ENCODE assay signal across 28 cellular contexts in genomic region chr1:233981042-233981670, GRCh38.
DNase-seq lines count a peak whose midpoint lies in the region; ATAC-seq, FAIRE-seq and TF ChIP-seq lines count a peak whose summit lies in the region.
"Had no signal": no experiment of that assay in that cellular context is flagged by ENCODE, and none has a peak within 500 bp of the region (broad histone marks: within the 10 kb centered on the region; RNA-seq: fewer than 3 reads in every experiment).

No MANE protein-coding gene starts in this region.

- H2AK5ac ChIP-seq in trophoblast cell (ENCODE audit: low read length): no peak overlapping the region

- 15% methylated on average over 10 of the region's 10 CpGs for WGBS in K562 (ENCODE audit: insufficient coverage, low coverage, missing lambda C conversion rate)
- 100% methylated on average over 1 of the region's 10 CpGs for WGBS in trophoblast cell (ENCODE audit: extremely low coverage, insufficient coverage, insufficient read length)

- H3K36me3 ChIP-seq in K562 (ENCODE audit: control insufficient read depth, insufficient read depth, low read length): no peaks in the 10 kb centered on the region
- no peaks in the 10 kb centered on the region for H3K36me3 ChIP-seq in trophoblast cell (ENCODE audit: control insufficient read depth in 1 of 2, insufficient read depth in 2 of 2, low read length in 2 of 2)
- H3K36me3 ChIP-seq in kidney (ENCODE audit: control insufficient read depth in 1 of 2, insufficient read depth in 2 of 2, low read length in 2 of 2): no peaks in the 10 kb centered on the region
- H3K36me3 ChIP-seq: BLaER1 treated with 17β-estradiol and CSF1 and Interleukin-3, amounts not matched to agents 10 nM and 100 nM had no signal

- H3K4ac ChIP-seq in trophoblast cell (ENCODE audit: low read depth, low read length): no peak overlapping the region

- H3K4me3 Mint-ChIP-seq in glutamatergic neuron (ENCODE audit: unreplicated experiment): no peak overlapping the region
- H3K4me3 Mint-ChIP-seq: B cell; CD4-positive, alpha-beta T cell; CD8-positive, alpha-beta T cell had no signal

- H2BK120ac ChIP-seq in trophoblast cell (ENCODE audit: insufficient read depth, low read length, poor library complexity): no peak overlapping the region

- H3K4me3 ChIP-seq in NB4 (ENCODE audit: low read depth, low read length) (no peak overlapping the region), K562 (no peak overlapping the region), trophoblast cell (ENCODE audit: low read depth, low read length) (no peak overlapping the region), kidney (ENCODE audit: low read length in 2 of 2) (no peak overlapping the region)
- H3K4me3 ChIP-seq: A549; BLaER1 treated with 17β-estradiol and CSF1 and Interleukin-3, amounts not matched to agents 10 nM and 100 nM; GM12878 had no signal

- H3K23ac ChIP-seq in trophoblast cell (ENCODE audit: low read length): no peak overlapping the region

- in situ Hi-C loops in K562 (cut with MboI): no loop called here

- intact Hi-C loops in K562 (cut with micrococcal nuclease) (no loop called here), kidney (cut with DNase I) (no loop called here)

- H3K14ac ChIP-seq in trophoblast cell (ENCODE audit: low read length): no peak overlapping the region

- no peaks in the 10 kb centered on the region; a peak in 1 of 5 replicates for H3K4me1 ChIP-seq in K562 (replicated peaks in 1 of 2; ENCODE audit: control insufficient read depth in 2 of 2, insufficient read depth in 2 of 2, low read length in 2 of 2)
- H3K4me1 ChIP-seq in trophoblast cell (ENCODE audit: control insufficient read depth in 1 of 2, insufficient read depth in 2 of 2, low read length in 2 of 2): no peaks in the 10 kb centered on the region
- no peaks in the 10 kb centered on the region for H3K4me1 ChIP-seq in kidney (ENCODE audit: control insufficient read depth in 1 of 2, insufficient read depth in 1 of 2, low read depth in 1 of 2, low read length in 2 of 2)
- H3K4me1 ChIP-seq: A549; BLaER1 treated with 17β-estradiol and CSF1 and Interleukin-3, amounts not matched to agents 10 nM and 100 nM; Caco-2 had no signal

- no peak overlapping the region for H2BK12ac ChIP-seq in trophoblast cell (ENCODE audit: low read length)

- no TSS peak for BruUV-seq in K562 (replicated peaks; lab: Mats Ljungman, UMichigan)

- no peak overlapping the region for H2BK5ac ChIP-seq in trophoblast cell (ENCODE audit: low read depth, low read length, poor library complexity)

- H3K36me3 Mint-ChIP-seq in glutamatergic neuron (ENCODE audit: unreplicated experiment): no peaks in the 10 kb centered on the region
- H3K36me3 Mint-ChIP-seq: CD8-positive, alpha-beta T cell had no signal

- H3K18ac ChIP-seq in trophoblast cell (ENCODE audit: low read length): no peak overlapping the region

- H2AFZ ChIP-seq in K562 (ENCODE audit: low read depth, low read length) (no peak overlapping the region), trophoblast cell (ENCODE audit: insufficient read depth, low read length, poor library complexity) (no peak overlapping the region)

- H4K8ac ChIP-seq in trophoblast cell (ENCODE audit: low read depth, low read length): no peak overlapping the region

- TF ChIP-seq CTCF in D721Med (IDR thresholded peaks at IDR 0.05; ENCODE audit: insufficient read depth, missing control alignments) (no peak), NB4 (IDR thresholded peaks at IDR 0.05; ENCODE audit: low read depth, low read length) (no peak), K562 (IDR thresholded peaks at IDR 0.05 in 2 of 3, conservative IDR thresholded peaks at IDR 0.05 in 1 of 3; ENCODE audit: insufficient read depth in 2 of 3, low read depth in 1 of 3, low read length in 3 of 3) (no peak), glutamatergic neuron (IDR thresholded peaks at IDR 0.05; ENCODE audit: partially characterized antibody, unreplicated experiment) (no peak), kidney (IDR thresholded peaks at IDR 0.05; ENCODE audit: borderline replicate concordance, extremely low read depth, insufficient read depth) (no peak)

- H3K79me2 ChIP-seq in K562 (ENCODE audit: control insufficient read depth, insufficient read depth, low read length) (no peaks in the 10 kb centered on the region), trophoblast cell (ENCODE audit: control insufficient read depth, insufficient read depth, low read length, poor library complexity) (no peaks in the 10 kb centered on the region)

- H3K27me3 ChIP-seq in K562 (ENCODE audit: control insufficient read depth in 2 of 2, insufficient read depth in 2 of 2, low read length in 2 of 2) (peaks cover 5 to 25% of the 10 kb centered on the region in 2 experiments; a peak in 4 of 5 replicates), trophoblast cell (ENCODE audit: insufficient read depth, low read length) (no peaks in the 10 kb centered on the region)
- H3K27me3 ChIP-seq: BLaER1 treated with 17β-estradiol and CSF1 and Interleukin-3, amounts not matched to agents 10 nM and 100 nM had no signal

- no peak overlapping the region for H4K12ac ChIP-seq in trophoblast cell (ENCODE audit: low read depth, low read length)

- H3K9me1 ChIP-seq in K562 (ENCODE audit: control insufficient read depth, insufficient read depth, low read length): no peaks in the 10 kb centered on the region

- no peaks in the 10 kb centered on the region for H3K9me3 Mint-ChIP-seq in glutamatergic neuron (ENCODE audit: unreplicated experiment)
- H3K9me3 Mint-ChIP-seq: CD4-positive, alpha-beta T cell; CD8-positive, alpha-beta T cell had no signal

- no peaks in the 10 kb centered on the region for H3K9me3 ChIP-seq in K562 (replicated peaks; ENCODE audit: control insufficient read depth, insufficient read depth, low read depth, low read length)
- H3K9me3 ChIP-seq in trophoblast cell (ENCODE audit: insufficient read depth, low read depth, low read length): no peaks in the 10 kb centered on the region
- no peaks in the 10 kb centered on the region for H3K9me3 ChIP-seq in kidney (ENCODE audit: control insufficient read depth in 1 of 2, low read length in 2 of 2)
- H3K9me3 ChIP-seq: A549; BLaER1 treated with 17β-estradiol and CSF1 and Interleukin-3, amounts not matched to agents 10 nM and 100 nM; Caco-2 had no signal

- no peak for TF ChIP-seq RAD21 in K562 (CRISPR knock-in tag; conservative IDR thresholded peaks at IDR 0.05 in 1 of 2, IDR thresholded peaks at IDR 0.05 in 1 of 2)

- DNase-seq in D721Med (ENCODE audit: insufficient read length, low spot score) (no peak), NB4 (ENCODE audit: low read depth) (peak; percentile 24), K562 (ENCODE audit: extremely low read depth in 1 of 4, low spot score in 3 of 4) (no peak), trophoblast cell (peak; percentile 26 to 42), glutamatergic neuron (no peak), kidney (no peak)
- DNase-seq in activated CD8-positive, alpha-beta memory T cell treated with anti-CD3 and anti-CD28 coated beads for 24 hours: no peak
- DNase-seq: AML-193; Caco-2; Calu3; CD4-positive, alpha-beta T cell; CD8-positive, alpha-beta T cell; DMS 273 treated with DMSO at 0.1 percent for 48 hours; DMS153; DMS53; DMS79; DND-41; EL; GDM1 had no signal

- H3K9ac ChIP-seq in K562 (ENCODE audit: insufficient read depth in 1 of 2, low read depth in 2 of 2, low read length in 2 of 2): no peak overlapping the region
- H3K9ac ChIP-seq in trophoblast cell (ENCODE audit: low read length): no peak overlapping the region
- H3K9ac ChIP-seq in kidney (ENCODE audit: low read length in 2 of 2): no peak overlapping the region
- H3K9ac ChIP-seq: BLaER1 treated with 17β-estradiol and CSF1 and Interleukin-3, amounts not matched to agents 10 nM and 100 nM had no signal

- H4K20me1 ChIP-seq in K562 (replicated peaks; ENCODE audit: control insufficient read depth, insufficient read depth, low read length): no peaks in the 10 kb centered on the region
- H4K20me1 ChIP-seq: BLaER1 treated with 17β-estradiol and CSF1 and Interleukin-3, amounts not matched to agents 10 nM and 100 nM had no signal

- TF ChIP-seq EP300 in K562 (IDR thresholded peaks at IDR 0.05; ENCODE audit: low read length): no peak

- FAIRE-seq in D721Med (lab: Jason Lieb, UNC) (peak; percentile 88), K562 (lab: Jason Lieb, UNC) (no peak), kidney (lab: Jason Lieb, UNC) (no peak)
- FAIRE-seq: A549, GM12878, GM12892, GM18507, GM19239 had no signal

- TF ChIP-seq POLR2A in NB4 (IDR thresholded peaks at IDR 0.05; ENCODE audit: extremely low read depth, insufficient read length) (no peak), K562 (conservative IDR thresholded peaks at IDR 0.05) (no peak)

- H3K27ac ChIP-seq in K562 (ENCODE audit: extremely low read depth, low read depth, low read length): no peak overlapping the region
- no peak overlapping the region for H3K27ac ChIP-seq in trophoblast cell (ENCODE audit: low read depth, low read length)
- no peak overlapping the region for H3K27ac ChIP-seq in kidney (ENCODE audit: low read depth in 2 of 2, low read length in 2 of 2)
- H3K27ac ChIP-seq: 22Rv1; A549; BLaER1 treated with 17β-estradiol and CSF1 and Interleukin-3, amounts not matched to agents 10 nM and 100 nM; C4-2B had no signal

- H3K27me3 Mint-ChIP-seq in glutamatergic neuron (ENCODE audit: unreplicated experiment): no peaks in the 10 kb centered on the region
- H3K27me3 Mint-ChIP-seq: B cell had no signal

- POLR2A ChIA-PET in K562 (lab: Yijun Ruan, JAX): no interaction called here

- no peak for ATAC-seq in K562
- ATAC-seq: A549; CD8-positive, alpha-beta T cell; GM12878 had no signal

- no peak overlapping the region for H3K4me2 ChIP-seq in K562 (ENCODE audit: insufficient read depth, low read length)
- no peak overlapping the region for H3K4me2 ChIP-seq in trophoblast cell (ENCODE audit: low read length)
- H3K4me2 ChIP-seq: A549; BLaER1 treated with 17β-estradiol and CSF1 and Interleukin-3, amounts not matched to agents 10 nM and 100 nM had no signal

- H3K27ac Mint-ChIP-seq in glutamatergic neuron (ENCODE audit: unreplicated experiment): no peak overlapping the region
- H3K27ac Mint-ChIP-seq: B cell; CD4-positive, alpha-beta T cell; CD8-positive, alpha-beta T cell had no signal

- no peaks in the 10 kb centered on the region for H3K79me1 ChIP-seq in trophoblast cell (ENCODE audit: low read length)

- H4K91ac ChIP-seq in trophoblast cell (ENCODE audit: low read depth, low read length): no peak overlapping the region

- CTCF ChIA-PET in K562 (lab: Yijun Ruan, JAX; ENCODE audit: low intra/inter-chr PET ratio): no interaction called here

- H3K4me1 Mint-ChIP-seq in glutamatergic neuron (ENCODE audit: low read depth, unreplicated experiment): no peaks in the 10 kb centered on the region
- H3K4me1 Mint-ChIP-seq: B cell had no signal

TF ChIP-seq in K562, 482 proteins besides CTCF, POLR2A, EP300 and RAD21 (continues in another document):
- TF ChIP-seq E2F1 (CRISPR knock-in tag; IDR thresholded peaks at IDR 0.05) (no peak), SMARCE1 (IDR thresholded peaks at IDR 0.05) (no peak)

Comparison
In these comparisons a context has a peak if more than half of its experiments do, and no peak if none do; other contexts are left out.
1. DNase-seq: peak in NB4 (single experiment) and trophoblast cell (2 of 2); none in D721Med (single experiment), K562 (0 of 4), glutamatergic neuron (single experiment), kidney (single experiment) and activated CD8-positive, alpha-beta memory T cell treated with anti-CD3 and anti-CD28 coated beads for 24 hours (single experiment).